8 cellular contexts compared by ENCODE assay signal in genomic region chr7:44607141-44608068, GRCh38. TPM values are rescaled to one million over a fixed set of nuclear protein-coding genes. Genes with fewer than 3 reads are reported as not detected.
DNase-seq lines count a peak whose midpoint lies in the region; ATAC-seq and TF ChIP-seq lines count a peak whose summit lies in the region.

No MANE protein-coding gene starts in this region.

- H3K27me3 ChIP-seq in Caco-2 (replicated peaks; ENCODE audit: control insufficient read depth, insufficient read depth, low read length): no peaks in the 10 kb centered on the region
- H3K27me3 ChIP-seq in endodermal cell (ENCODE audit: control insufficient read depth, insufficient read depth, low read length, poor library complexity, severe bottlenecking): no peaks in the 10 kb centered on the region

- H3K4me1 ChIP-seq in Caco-2: peaks cover 16% of the 10 kb centered on the region
- H3K4me1 ChIP-seq in endodermal cell (ENCODE audit: control insufficient read depth, insufficient read depth, low read length): no peaks in the 10 kb centered on the region

- no peak for TF ChIP-seq CTCF in Caco-2 (IDR thresholded peaks at IDR 0.05; ENCODE audit: insufficient read depth in 1 of 2, low read depth in 1 of 2, low read length in 1 of 2, severe bottlenecking in 1 of 2, unreplicated experiment in 1 of 2)
- no peak for TF ChIP-seq CTCF in endodermal cell (conservative IDR thresholded peaks at IDR 0.05)
- TF ChIP-seq CTCF in osteocyte (IDR thresholded peaks at IDR 0.05): no peak

- POLR2A ChIA-PET in Caco-2 (lab: Charles Lee): interaction anchor here (0.6 to 2.7 kb wide), 9 partner anchors 10 to 379 kb away, joined by 3 to 21 read pairs (median 4); partner anchors contain the start of genes DDX56, PPIA, PURB and TMED4

- peak overlapping the region; percentile 85 for H3K9ac ChIP-seq in endodermal cell (ENCODE audit: extremely low read depth, low read length, poor library complexity, severe bottlenecking)

- H3K36me3 Mint-ChIP-seq in Caco-2 (ENCODE audit: insufficient read depth, unreplicated experiment) (peaks cover 34% of the 10 kb centered on the region), endodermal cell (ENCODE audit: low read depth) (peaks cover 6% of the 10 kb centered on the region), osteocyte (ENCODE audit: unreplicated experiment) (no peaks in the 10 kb centered on the region)

- no peaks in the 10 kb centered on the region for H3K27me3 Mint-ChIP-seq in Caco-2 (ENCODE audit: insufficient read depth, unreplicated experiment)
- H3K27me3 Mint-ChIP-seq in endodermal cell (ENCODE audit: insufficient read depth): no peaks in the 10 kb centered on the region
- H3K27me3 Mint-ChIP-seq in osteocyte (ENCODE audit: unreplicated experiment): peaks cover 7% of the 10 kb centered on the region

- H3K4me3 Mint-ChIP-seq in Caco-2 (ENCODE audit: unreplicated experiment): peak overlapping the region; percentile 91
- peak overlapping the region; percentile 87 for H3K4me3 Mint-ChIP-seq in endodermal cell
- H3K4me3 Mint-ChIP-seq in osteocyte (ENCODE audit: unreplicated experiment): peak overlapping the region; percentile 96

- no peak for ATAC-seq in HG03139 (IDR thresholded peaks at IDR 0.05; ENCODE audit: unreplicated experiment)

- no peaks in the 10 kb centered on the region for H3K9me3 Mint-ChIP-seq in Caco-2 (ENCODE audit: unreplicated experiment)
- no peaks in the 10 kb centered on the region for H3K9me3 Mint-ChIP-seq in endodermal cell
- no peaks in the 10 kb centered on the region for H3K9me3 Mint-ChIP-seq in osteocyte (ENCODE audit: unreplicated experiment)

- H3K4me1 Mint-ChIP-seq in Caco-2 (ENCODE audit: low read depth, unreplicated experiment): peaks cover 22% of the 10 kb centered on the region
- H3K4me1 Mint-ChIP-seq in endodermal cell: peaks cover 8% of the 10 kb centered on the region
- peaks cover 44% of the 10 kb centered on the region for H3K4me1 Mint-ChIP-seq in osteocyte (ENCODE audit: unreplicated experiment)

- TSS peak; percentile 75 for BruUV-seq in Caco-2 (replicated peaks; lab: Mats Ljungman, UMichigan)

- H3K27ac Mint-ChIP-seq in Caco-2 (ENCODE audit: unreplicated experiment): peak overlapping the region; percentile 97
- H3K27ac Mint-ChIP-seq in endodermal cell: peak overlapping the region; percentile 97
- peak overlapping the region; percentile 92 for H3K27ac Mint-ChIP-seq in osteocyte (ENCODE audit: unreplicated experiment)

- H3K4me3 ChIP-seq in Caco-2 (ENCODE audit: low read depth, low read length): peak overlapping the region; percentile 76
- peak overlapping the region; percentile 86 for H3K4me3 ChIP-seq in endodermal cell (ENCODE audit: low read length)

- peak overlapping the region; percentile 94 for H3K27ac ChIP-seq in endodermal cell (ENCODE audit: low read depth, low read length)

- CTCF ChIA-PET in Caco-2 (lab: Charles Lee): interaction anchor here (0.6 to 0.8 kb wide), 2 partner anchors 26 to 222 kb away, joined by 3 read pairs; no protein-coding TSS in a partner anchor

- no peak for DNase-seq in Caco-2
- peak; percentile 13 for DNase-seq in NCI-H748 treated with DMSO at 0.1 percent for 48 hours (lab: John Stamatoyannopoulos, UW)
- DNase-seq in endodermal cell: no peak
- DNase-seq in osteocyte (ENCODE audit: extremely low spot score, unreplicated experiment): no peak
- DNase-seq in DMS153 treated with DMSO at 0.1 percent for 48 hours (lab: John Stamatoyannopoulos, UW; ENCODE audit: unreplicated experiment): no peak
- DNase-seq in hypothalamus (lab: John Stamatoyannopoulos, UW): no peak
- no peak for DNase-seq in activated CD4-positive, alpha-beta T cell treated with anti-CD3 and anti-CD28 coated beads, Interleukin-2, amount 50 U/mL, for 48 hours

- no peaks in the 10 kb centered on the region for H3K9me3 ChIP-seq in Caco-2
- no peaks in the 10 kb centered on the region for H3K9me3 ChIP-seq in endodermal cell (ENCODE audit: control insufficient read depth, low read length)

- no peaks in the 10 kb centered on the region for H3K36me3 ChIP-seq in Caco-2 (ENCODE audit: control insufficient read depth, insufficient read depth, low read length)
- no peaks in the 10 kb centered on the region for H3K36me3 ChIP-seq in endodermal cell (ENCODE audit: control insufficient read depth, insufficient read depth, low read length)

- intact Hi-C loops in Caco-2 (cut with micrococcal nuclease; ENCODE audit: unreplicated experiment): loop anchor here (1.0 to 5.0 kb wide), 2 partner anchors 11 to 190 kb away; partner anchors contain the start of gene PPIA

- 51 to 69% methylated on average over 24 to 35 of the region's 35 CpGs for WGBS in endodermal cell (ENCODE audit: insufficient coverage in 1 of 2, insufficient read length in 1 of 2), 2 experiments

RNA-seq across cellular contexts. Expression of gene OGDH, which starts 1.0 kb away (rescaled TPM):
- total RNA-seq in Caco-2 (2022) (62.1 and 64.5 TPM in 2 replicates), endodermal cell (10 to 100 TPM; 82.5 to 96.0 TPM), osteocyte (68.0 and 69.3 TPM in 2 replicates)
- 42.6 TPM for polyA plus RNA-seq in endodermal cell (2013, experiment 1 of 2)
- 42.7 TPM for polyA plus RNA-seq in endodermal cell (2013, experiment 2 of 2)

RNA-seq across cellular contexts. Expression of gene TMED4, which starts 25.4 kb away (rescaled TPM):
- total RNA-seq in Caco-2 (2022): 93.4 and 96.6 TPM in 2 replicates
- 100 to 1,000 TPM in 1 of 2 donors, 10 to 100 TPM in 1; 75.4 to 109 TPM for total RNA-seq in endodermal cell
- polyA plus RNA-seq in endodermal cell (2013, experiment 1 of 2): 105 TPM
- 95.6 TPM for polyA plus RNA-seq in endodermal cell (2013, experiment 2 of 2)
- total RNA-seq in osteocyte: 88.6 and 89.6 TPM in 2 replicates

RNA-seq across cellular contexts. Expression of gene DDX56, which starts 33.7 kb away (rescaled TPM):
- total RNA-seq in Caco-2 (2022): 135 and 154 TPM in 2 replicates
- total RNA-seq in endodermal cell: 10 to 100 TPM; 73.6 to 79.2 TPM
- 66.7 TPM for polyA plus RNA-seq in endodermal cell (2013, experiment 1 of 2)
- polyA plus RNA-seq in endodermal cell (2013, experiment 2 of 2): 57.5 TPM
- total RNA-seq in osteocyte: 67.0 and 69.0 TPM in 2 replicates
